In genomic region chr5:1265026-1265425, GRCh38 we compare ENCODE assay signal across 35 cellular contexts. TPM values are rescaled to one million over a fixed set of nuclear protein-coding genes. Genes with fewer than 3 reads are reported as not detected.
"Had no signal": no experiment of that assay in that cellular context is flagged by ENCODE, and none has a peak within 500 bp of the region (broad histone marks: within the 10 kb centered on the region; RNA-seq: fewer than 3 reads in every experiment).

No MANE protein-coding gene starts in this region.

- H3K27me3 ChIP-seq: ascending aorta, cardiac muscle cell had no signal

- H3K27ac ChIP-seq: ascending aorta, cardiac muscle cell, VCaP had no signal

- H3K4me3 ChIP-seq: ascending aorta, cardiac muscle cell had no signal

- DNase-seq: activated B cell treated with CpG ODN at 0.5 μM for 24 hours; activated CD4-positive, alpha-beta memory T cell treated with anti-CD3 and anti-CD28 coated beads for 36 hours; activated CD4-positive, alpha-beta T cell treated with anti-CD3 and anti-CD28 coated beads for 4 hours; activated CD4-positive, alpha-beta T cell treated with anti-CD3 and anti-CD28 coated beads, Interleukin-2, amount 10 ng/mL, durations not matched to agents 24 days and 14 days; activated CD4-positive, alpha-beta T cell treated with anti-CD3 and anti-CD28 coated beads, Interleukin-2, amount 50 U/mL, for 1 hour; activated CD4-positive, alpha-beta T cell treated with anti-CD3 and anti-CD28 coated beads, Interleukin-2, amount 50 U/mL, for 4 hours; activated CD4-positive, CD25-positive, alpha-beta regulatory T cell treated with anti-CD3 and anti-CD28 coated beads, Interleukin-2, amount 50 U/mL, for 72 hours; activated CD8-positive, alpha-beta memory T cell treated with anti-CD3 and anti-CD28 coated beads, Interleukin-2, amount 50 U/mL, for 4 hours; activated CD8-positive, alpha-beta T cell treated with anti-CD3 and anti-CD28 coated beads for 36 hours; activated effector memory CD4-positive, alpha-beta T cell treated with anti-CD3 and anti-CD28 coated beads, Interleukin-2, amount 50 U/mL, for 16 hours; activated gamma-delta T cell treated with Interleukin-2 at 50 U/mL for 16 hours; activated naive CD4-positive, alpha-beta T cell; activated naive CD4-positive, alpha-beta T cell treated with anti-CD3 and anti-CD28 coated beads for 36 hours; activated naive CD8-positive, alpha-beta T cell treated with anti-CD3 and anti-CD28 coated beads, Interleukin-2, amount 10 ng/mL, durations not matched to agents 7 days and 5 days; activated naive CD8-positive, alpha-beta T cell treated with anti-CD3 and anti-CD28 coated beads, Interleukin-2, amount 50 U/mL, for 24 hours; activated T-cell treated with anti-CD3 and anti-CD28 coated beads for 4 hours; activated T-cell treated with anti-CD3 and anti-CD28 coated beads, Interleukin-2, amount 50 U/mL, for 1 hour; activated T-cell treated with anti-CD3 and anti-CD28 coated beads, Interleukin-2, amount 50 U/mL, for 4 hours; activated T-cell treated with anti-CD3 and anti-CD28 coated beads, Interleukin-2, amount 50 U/mL, for 72 hours; amygdala; anterior cingulate cortex; central memory CD4-positive, alpha-beta T cell; T-helper 17 cell; T1000 had no signal

- ATAC-seq: activated CD8-positive, alpha-beta T cell treated with anti-CD3 and anti-CD28 coated beads for 36 hours; activated naive CD8-positive, alpha-beta T cell treated with anti-CD3 and anti-CD28 coated beads, Interleukin-2, amount 50 U/mL, for 24 hours; activated T-cell treated with anti-CD3 and anti-CD28 coated beads, Interleukin-2, amount 50 U/mL, for 4 hours; activated T-cell treated with anti-CD3 and anti-CD28 coated beads, Interleukin-2, amount 50 U/mL, for 72 hours; activated T-helper 17 cell treated with anti-CD3 and anti-CD28 coated beads, Interleukin-2, amount 50 U/mL, for 72 hours; T-helper 17 cell had no signal

- H3K4me1 ChIP-seq: ascending aorta had no signal

RNA-seq across cellular contexts. Expression of gene TERT, which starts 29.8 kb away (rescaled TPM):
- total RNA-seq: ascending aorta, bronchial epithelial cell, cerebellum had no signal
- polyA plus RNA-seq: cardiac muscle cell had no signal

RNA-seq across cellular contexts. Expression of gene SLC6A18, which starts 39.8 kb away (rescaled TPM):
- total RNA-seq: activated B cell treated with CpG ODN at 0.5 μM for 24 hours; activated CD4-positive, alpha-beta memory T cell treated with anti-CD3 and anti-CD28 coated beads for 36 hours; activated CD4-positive, alpha-beta T cell treated with anti-CD3 and anti-CD28 coated beads, Interleukin-2, amount 10 ng/mL, durations not matched to agents 24 days and 14 days; activated CD8-positive, alpha-beta memory T cell treated with anti-CD3 and anti-CD28 coated beads for 36 hours; activated CD8-positive, alpha-beta T cell treated with anti-CD3 and anti-CD28 coated beads for 36 hours; activated naive CD4-positive, alpha-beta T cell treated with anti-CD3 and anti-CD28 coated beads for 36 hours; activated naive CD8-positive, alpha-beta T cell treated with anti-CD3 and anti-CD28 coated beads, Interleukin-2, amount 10 ng/mL, durations not matched to agents 7 days and 5 days; activated T-cell treated with anti-CD3 and anti-CD28 coated beads, Interleukin-2, amount 50 U/mL, for 4 hours; activated T-cell treated with anti-CD3 and anti-CD28 coated beads, Interleukin-2, amount 50 U/mL, for 72 hours; activated T-helper 1 cell treated with anti-CD3 and anti-CD28 coated beads, Interleukin-12 subunit alpha, Interleukin-12 subunit beta, Interleukin-2, Interleukin-4 antibody, amounts not matched to agents 30 ng/mL and 10 ng/mL and 1 ng/mL, durations not matched to agents 14 hours and 24 hours and 36 hours; activated T-helper 17 cell treated with anti-CD3 and anti-CD28 coated beads, Interleukin-2, amount 50 U/mL, for 72 hours; ascending aorta; bronchial epithelial cell; cardiac muscle cell; cerebellum; T-helper 1 cell treated with Interleukin-12 subunit alpha and Interleukin-12 subunit beta and Interleukin-4 antibody, amounts not matched to agents 30 ng/mL and 1 ng/mL, for 36 hours; T-helper 17 cell; T-helper 2 cell treated with Interferon-gamma antibody and Interleukin-4, amounts not matched to agents 100 ng/mL and 5 ng/mL, for 36 hours had no signal
- polyA plus RNA-seq: adipose tissue, cardiac muscle cell had no signal
